8 cellular contexts compared by ENCODE assay signal in the genomic region with DNA sequence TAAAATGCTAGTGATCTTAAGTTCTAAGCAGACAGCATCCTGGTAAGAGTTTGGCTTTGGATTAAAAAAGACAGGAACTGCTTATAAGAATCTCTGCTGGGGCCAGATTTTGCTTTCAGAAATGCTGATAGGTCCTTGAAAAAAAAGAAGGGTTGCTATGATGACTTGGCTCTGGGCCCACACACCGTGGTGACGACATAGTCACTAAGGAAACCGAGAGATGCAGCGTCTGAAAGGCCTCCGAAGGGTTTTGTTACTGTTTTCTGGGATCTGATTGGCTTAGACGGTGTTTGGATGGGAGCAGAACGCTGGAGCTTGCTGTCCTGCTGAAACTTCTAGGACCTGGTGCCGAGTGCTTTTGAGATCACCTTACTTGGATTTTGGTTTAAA. TPM values are rescaled to one million over a fixed set of nuclear protein-coding genes. Genes with fewer than 3 reads are reported as not detected.
A peak's percentile ranks its signal among the peaks of the same experiment; 100 is the strongest.
DNase-seq lines count a peak whose midpoint lies in the region; ATAC-seq and TF ChIP-seq lines count a peak whose summit lies in the region.

No MANE protein-coding gene starts in this region.

- CTCF ChIA-PET in activated CD8-positive, alpha-beta memory T cell treated with anti-CD3 and anti-CD28 coated beads, Interleukin-2, amount 10 ng/mL, durations not matched to agents 7 days and 5 days (lab: Charles Lee) = interaction anchor here (0.7 to 2.9 kb wide), 3 partner anchors 9 to 100 kb away, joined by 3 to 13 read pairs (median 6); a partner anchor contains a TSS

- no peak overlapping the region for H3K9ac ChIP-seq in endodermal cell (ENCODE audit: extremely low read depth, low read length, poor library complexity, severe bottlenecking)

- peak overlapping the region; percentile 98 for H3K27ac Mint-ChIP-seq in activated CD8-positive, alpha-beta memory T cell treated with anti-CD3 and anti-CD28 coated beads, Interleukin-2, amount 10 ng/mL, durations not matched to agents 7 days and 5 days
- H3K27ac Mint-ChIP-seq in endodermal cell = peak overlapping the region; percentile 8

- H3K36me3 Mint-ChIP-seq in activated CD8-positive, alpha-beta memory T cell treated with anti-CD3 and anti-CD28 coated beads, Interleukin-2, amount 10 ng/mL, durations not matched to agents 7 days and 5 days = peaks cover 8% of the 10 kb centered on the region
- peaks cover 22% of the 10 kb centered on the region for H3K36me3 Mint-ChIP-seq in endodermal cell (ENCODE audit: low read depth)

- peaks cover 64% of the 10 kb centered on the region for H3K4me1 Mint-ChIP-seq in activated CD8-positive, alpha-beta memory T cell treated with anti-CD3 and anti-CD28 coated beads, Interleukin-2, amount 10 ng/mL, durations not matched to agents 7 days and 5 days
- peaks cover 45% of the 10 kb centered on the region for H3K4me1 Mint-ChIP-seq in endodermal cell

- in situ Hi-C loops in ACHN (cut with HindIII; ENCODE audit: low pct_ligation_motif_present, low pct_unique_long_range_greater_than_20kb, low sequenced_read_pairs) = no loop called here

- peak; percentile 87 for ATAC-seq in activated CD8-positive, alpha-beta memory T cell treated with anti-CD3 and anti-CD28 coated beads, Interleukin-2, amount 10 ng/mL, durations not matched to agents 7 days and 5 days

- H3K9me3 ChIP-seq in endodermal cell (ENCODE audit: control insufficient read depth, low read length) (no peaks in the 10 kb centered on the region), muscle layer of duodenum (ENCODE audit: control insufficient read depth in 1 of 2, low read length in 2 of 2) (no peaks in the 10 kb centered on the region)

- DNase-seq in COR-L47 (lab: John Stamatoyannopoulos, UW) = peak; percentile 88
- peak; percentile 74 for DNase-seq in H7
- DNase-seq in NCI-H345 (lab: John Stamatoyannopoulos, UW) = peak; percentile 70
- DNase-seq in activated CD8-positive, alpha-beta memory T cell treated with anti-CD3 and anti-CD28 coated beads, Interleukin-2, amount 10 ng/mL, durations not matched to agents 7 days and 5 days = peak; percentile 94
- no peak for DNase-seq in endodermal cell
- peak; percentile 74 to 78 for DNase-seq in stimulated activated CD8-positive, alpha-beta memory T cell treated with anti-CD3 and anti-CD28 coated beads, Interleukin-4, amount 100 ng/mL, for 4 hours (ENCODE audit: low read depth in 2 of 2, low spot score in 1 of 2)
- no peak for DNase-seq in ACHN

- H3K4me3 ChIP-seq in H7 (ENCODE audit: insufficient read depth, low read depth, low read length) = no peak overlapping the region
- H3K4me3 ChIP-seq in endodermal cell (ENCODE audit: low read length) = no peak overlapping the region
- H3K4me3 ChIP-seq in muscle layer of duodenum (ENCODE audit: low read depth in 1 of 2, low read length in 2 of 2) = peak overlapping the region; percentile 35 to 37

- no peak for TF ChIP-seq CTCF in endodermal cell (conservative IDR thresholded peaks at IDR 0.05)

- H3K36me3 ChIP-seq in H7 (replicated peaks; ENCODE audit: control insufficient read depth, insufficient read depth, low read length) (peaks cover 4% of the 10 kb centered on the region), endodermal cell (ENCODE audit: control insufficient read depth, insufficient read depth, low read length) (peaks cover 46% of the 10 kb centered on the region), muscle layer of duodenum (ENCODE audit: control insufficient read depth in 1 of 2, insufficient read depth in 2 of 2, low read length in 2 of 2) (peaks cover 8 to 9% of the 10 kb centered on the region in 2 donors)

- H3K27me3 ChIP-seq in H7 (ENCODE audit: control insufficient read depth, insufficient read depth, low read length) (no peaks in the 10 kb centered on the region), endodermal cell (ENCODE audit: control insufficient read depth, insufficient read depth, low read length, poor library complexity, severe bottlenecking) (no peaks in the 10 kb centered on the region), muscle layer of duodenum (ENCODE audit: low read depth, low read length) (no peaks in the 10 kb centered on the region)

- peaks cover 21% of the 10 kb centered on the region for H3K4me1 ChIP-seq in endodermal cell (ENCODE audit: control insufficient read depth, insufficient read depth, low read length)
- peaks cover 11 to 18% of the 10 kb centered on the region in 2 donors for H3K4me1 ChIP-seq in muscle layer of duodenum (ENCODE audit: control insufficient read depth in 1 of 2, insufficient read depth in 2 of 2, low read length in 2 of 2)

- H3K9me3 Mint-ChIP-seq in activated CD8-positive, alpha-beta memory T cell treated with anti-CD3 and anti-CD28 coated beads, Interleukin-2, amount 10 ng/mL, durations not matched to agents 7 days and 5 days (ENCODE audit: low read depth) = no peaks in the 10 kb centered on the region
- H3K9me3 Mint-ChIP-seq in endodermal cell = no peaks in the 10 kb centered on the region

- H3K27me3 Mint-ChIP-seq in activated CD8-positive, alpha-beta memory T cell treated with anti-CD3 and anti-CD28 coated beads, Interleukin-2, amount 10 ng/mL, durations not matched to agents 7 days and 5 days = no peaks in the 10 kb centered on the region
- H3K27me3 Mint-ChIP-seq in endodermal cell (ENCODE audit: insufficient read depth) = no peaks in the 10 kb centered on the region

- WGBS in endodermal cell (ENCODE audit: insufficient coverage in 1 of 2, insufficient read length in 1 of 2), 2 experiments = 53 to 60% methylated on average over 8 of the region's 8 CpGs

- H3K27ac ChIP-seq in endodermal cell (ENCODE audit: low read depth, low read length) (peak overlapping the region; percentile 66), muscle layer of duodenum (ENCODE audit: low read length) (peak overlapping the region; percentile 67)

- peak overlapping the region; percentile 75 for H3K4me3 Mint-ChIP-seq in activated CD8-positive, alpha-beta memory T cell treated with anti-CD3 and anti-CD28 coated beads, Interleukin-2, amount 10 ng/mL, durations not matched to agents 7 days and 5 days
- H3K4me3 Mint-ChIP-seq in endodermal cell = no peak overlapping the region

RNA-seq across cellular contexts. Expression of a gene that starts 8.4 kb away (rescaled TPM):
- 15.7 and 31.1 TPM in 2 replicates for total RNA-seq in H7 (2014; rRNA removed; shearing (Covaris generic))
- total RNA-seq in activated CD8-positive, alpha-beta memory T cell treated with anti-CD3 and anti-CD28 coated beads, Interleukin-2, amount 10 ng/mL, durations not matched to agents 7 days and 5 days = 10 to 100 TPM; 58.8 to 75.0 TPM
- 100 to 1,000 TPM in 1 of 2 donors, 10 to 100 TPM in 1; 46.3 to 143 TPM for total RNA-seq in endodermal cell
- polyA plus RNA-seq in endodermal cell (2013, experiment 1 of 2) = 31.2 TPM
- polyA plus RNA-seq in endodermal cell (2013, experiment 2 of 2) = 25.4 TPM

RNA-seq across cellular contexts. Expression of a gene that starts 33.4 kb away (rescaled TPM):
- 0.41 TPM in 1 of 2 replicates, not detected in the other for total RNA-seq in H7 (2014; rRNA removed; shearing (Covaris generic))
- total RNA-seq in activated CD8-positive, alpha-beta memory T cell treated with anti-CD3 and anti-CD28 coated beads, Interleukin-2, amount 10 ng/mL, durations not matched to agents 7 days and 5 days = not detected
- total RNA-seq in endodermal cell = not detected
- polyA plus RNA-seq in endodermal cell (2013, experiment 1 of 2) = 0.21 TPM
- not detected for polyA plus RNA-seq in endodermal cell (2013, experiment 2 of 2)

Comparison
In these comparisons a context has a peak if more than half of its experiments do, and no peak if none do; other contexts are left out.
1. DNase-seq: peak in COR-L47 (single experiment), H7 (single experiment), NCI-H345 (single experiment), activated CD8-positive, alpha-beta memory T cell treated with anti-CD3 and anti-CD28 coated beads, Interleukin-2, amount 10 ng/mL, durations not matched to agents 7 days and 5 days (single experiment) and stimulated activated CD8-positive, alpha-beta memory T cell treated with anti-CD3 and anti-CD28 coated beads, Interleukin-4, amount 100 ng/mL, for 4 hours (2 of 2); none in endodermal cell (single experiment) and ACHN (single experiment).
2. H3K4me3 ChIP-seq: peak in muscle layer of duodenum (2 of 2); none in H7 (single experiment) and endodermal cell (single experiment).